17 cellular contexts compared by ENCODE assay signal in genomic region chr6:87174078-87174579, GRCh38. TPM values are rescaled to one million over a fixed set of nuclear protein-coding genes. Genes with fewer than 3 reads are reported as not detected.
A peak's percentile ranks its signal among the peaks of the same experiment; 100 is the strongest.
DNase-seq lines count a peak whose midpoint lies in the region; ATAC-seq, FAIRE-seq and TF ChIP-seq lines count a peak whose summit lies in the region.
"Had no signal": no experiment of that assay in that cellular context is flagged by ENCODE, and none has a peak within 500 bp of the region (broad histone marks: within the 10 kb centered on the region; RNA-seq: fewer than 3 reads in every experiment).

No MANE protein-coding gene starts in this region.

- DNase-seq in T-helper 2 cell treated with Interferon-gamma antibody and Interleukin-4, amounts not matched to agents 5 μg/mL and 100 μg/mL, for 36 hours (ENCODE audit: low spot score) = no peak
- DNase-seq in T-helper 2 cell (no peak), astrocyte (ENCODE audit: low read depth) (no peak), neural progenitor cell (ENCODE audit: low spot score) (no peak), NCI-H524 (lab: John Stamatoyannopoulos, UW) (no peak), RPMI8226 (no peak), NCI-H524 treated with DMSO at 0.1 percent for 48 hours (lab: John Stamatoyannopoulos, UW) (no peak)
- DNase-seq: activated CD4-positive, alpha-beta T cell treated with anti-CD3 and anti-CD28 coated beads, Interleukin-2, amount 50 U/mL, for 48 hours; GDM1; NCI-H1105 treated with DMSO at 0.1 percent for 48 hours; stimulated activated CD4-positive, alpha-beta T cell treated with anti-CD3 and anti-CD28 coated beads, Interleukin-1b, Interleukin-23, amount 100 ng/mL, for 48 hours had no signal

- H3K27ac ChIP-seq in astrocyte (ENCODE audit: low read depth, low read length) = no peak overlapping the region
- H3K27ac ChIP-seq in neural progenitor cell = peak overlapping the region; percentile 76
- H3K27ac ChIP-seq: A549, thoracic aorta had no signal

- no peak overlapping the region for H3K4me3 Mint-ChIP-seq in T-helper 2 cell treated with Interferon-gamma antibody and Interleukin-4, amounts not matched to agents 5 μg/mL and 100 μg/mL, for 36 hours
- H3K4me3 Mint-ChIP-seq in astrocyte (ENCODE audit: unreplicated experiment) (no peak overlapping the region), neural progenitor cell (no peak overlapping the region)
- H3K4me3 Mint-ChIP-seq: central memory CD8-positive, alpha-beta T cell; neural crest cell had no signal

- no peaks in the 10 kb centered on the region for H3K36me3 ChIP-seq in astrocyte (ENCODE audit: insufficient read depth, low read length)
- H3K36me3 ChIP-seq in neural progenitor cell = peaks cover 3% of the 10 kb centered on the region
- H3K36me3 ChIP-seq: thoracic aorta had no signal

- no peak overlapping the region for H3K9ac ChIP-seq in astrocyte (ENCODE audit: low read length)
- H3K9ac ChIP-seq in neural progenitor cell = no peak overlapping the region

- H3K79me2 ChIP-seq in astrocyte (ENCODE audit: insufficient read depth, low read length) (peaks cover 100% of the 10 kb centered on the region), neural progenitor cell (ENCODE audit: low read depth) (peaks cover 100% of the 10 kb centered on the region)

- peaks cover 38% of the 10 kb centered on the region for H3F3A ChIP-seq in neural progenitor cell (ENCODE audit: low read depth)

- peak overlapping the region; percentile 28 for H3K27ac Mint-ChIP-seq in T-helper 2 cell treated with Interferon-gamma antibody and Interleukin-4, amounts not matched to agents 5 μg/mL and 100 μg/mL, for 36 hours
- H3K27ac Mint-ChIP-seq in astrocyte (ENCODE audit: unreplicated experiment) = peak overlapping the region; percentile 41
- no peak overlapping the region for H3K27ac Mint-ChIP-seq in neural progenitor cell

- peak; percentile 57 for ATAC-seq in HG02840 (IDR thresholded peaks at IDR 0.05; ENCODE audit: low FRiP score, unreplicated experiment)
- ATAC-seq: A549 had no signal

- H3K4me1 ChIP-seq in astrocyte (ENCODE audit: insufficient read depth, low read length) (no peaks in the 10 kb centered on the region), neural progenitor cell (peaks cover 74% of the 10 kb centered on the region)
- H3K4me1 ChIP-seq: A549 had no signal

- FAIRE-seq in astrocyte (lab: Jason Lieb, UNC) = no peak
- FAIRE-seq: A549, RCC 7860 had no signal

- no peak for TF ChIP-seq CTCF in astrocyte (IDR thresholded peaks at IDR 0.05; ENCODE audit: insufficient read depth, low read depth, low read length)
- no peak for TF ChIP-seq CTCF in neural progenitor cell (IDR thresholded peaks at IDR 0.05)

- no peak overlapping the region for H3K4me3 ChIP-seq in astrocyte (ENCODE audit: insufficient read depth, low read depth, low read length)
- H3K4me3 ChIP-seq in neural progenitor cell = no peak overlapping the region
- H3K4me3 ChIP-seq: A549, thoracic aorta had no signal

- no peaks in the 10 kb centered on the region for H3K27me3 Mint-ChIP-seq in T-helper 2 cell treated with Interferon-gamma antibody and Interleukin-4, amounts not matched to agents 5 μg/mL and 100 μg/mL, for 36 hours (ENCODE audit: low read depth)
- H3K27me3 Mint-ChIP-seq in astrocyte (ENCODE audit: low read depth, unreplicated experiment) (no peaks in the 10 kb centered on the region), neural progenitor cell (ENCODE audit: insufficient read depth, low read depth) (no peaks in the 10 kb centered on the region)
- H3K27me3 Mint-ChIP-seq: central memory CD8-positive, alpha-beta T cell had no signal

- H3K9me3 ChIP-seq in astrocyte (ENCODE audit: insufficient read depth, low read depth, low read length) (no peaks in the 10 kb centered on the region), neural progenitor cell (ENCODE audit: low read depth) (no peaks in the 10 kb centered on the region)
- H3K9me3 ChIP-seq: A549, thoracic aorta had no signal

- peaks cover 88% of the 10 kb centered on the region for H4K20me1 ChIP-seq in astrocyte (ENCODE audit: insufficient read depth, low read length)
- H4K20me1 ChIP-seq in neural progenitor cell (ENCODE audit: low read depth) = peaks cover 100% of the 10 kb centered on the region

- H3K4me1 Mint-ChIP-seq in T-helper 2 cell treated with Interferon-gamma antibody and Interleukin-4, amounts not matched to agents 5 μg/mL and 100 μg/mL, for 36 hours (ENCODE audit: low read depth) = peaks cover 50% of the 10 kb centered on the region
- H3K4me1 Mint-ChIP-seq in astrocyte (ENCODE audit: low read depth, unreplicated experiment) = peaks cover 19% of the 10 kb centered on the region
- no peaks in the 10 kb centered on the region for H3K4me1 Mint-ChIP-seq in neural progenitor cell

- no peaks in the 10 kb centered on the region for H3K9me3 Mint-ChIP-seq in T-helper 2 cell treated with Interferon-gamma antibody and Interleukin-4, amounts not matched to agents 5 μg/mL and 100 μg/mL, for 36 hours
- H3K9me3 Mint-ChIP-seq in astrocyte (ENCODE audit: unreplicated experiment) (no peaks in the 10 kb centered on the region), neural progenitor cell (peaks cover 22% of the 10 kb centered on the region)
- H3K9me3 Mint-ChIP-seq: central memory CD8-positive, alpha-beta T cell had no signal

- H3K27me3 ChIP-seq in astrocyte (ENCODE audit: insufficient read depth, low read length) = no peaks in the 10 kb centered on the region
- no peaks in the 10 kb centered on the region for H3K27me3 ChIP-seq in neural progenitor cell

- no peak overlapping the region for H2AFZ ChIP-seq in astrocyte (ENCODE audit: low read depth, low read length)
- no peak overlapping the region for H2AFZ ChIP-seq in neural progenitor cell (replicated peaks)

- peaks cover 35% of the 10 kb centered on the region for H3K36me3 Mint-ChIP-seq in T-helper 2 cell treated with Interferon-gamma antibody and Interleukin-4, amounts not matched to agents 5 μg/mL and 100 μg/mL, for 36 hours (ENCODE audit: low read depth)
- H3K36me3 Mint-ChIP-seq in astrocyte (ENCODE audit: low read depth, unreplicated experiment) = peaks cover 5% of the 10 kb centered on the region
- peaks cover 46% of the 10 kb centered on the region for H3K36me3 Mint-ChIP-seq in neural progenitor cell

- H3K4me2 ChIP-seq in astrocyte (ENCODE audit: low read length) = no peak overlapping the region
- H3K4me2 ChIP-seq in neural progenitor cell = peak overlapping the region; percentile 78
- H3K4me2 ChIP-seq: A549 had no signal

RNA-seq across cellular contexts. Expression of gene ZNF292, which starts 18.8 kb away (rescaled TPM):
- total RNA-seq in astrocyte (26.7 and 31.5 TPM in 2 replicates), neural progenitor cell (ENCODE audit: low replicate concordance) (44.1 and 66.8 TPM in 2 replicates)
